Comparison of ENCODE assay signal across 28 cellular contexts in the genomic region with DNA sequence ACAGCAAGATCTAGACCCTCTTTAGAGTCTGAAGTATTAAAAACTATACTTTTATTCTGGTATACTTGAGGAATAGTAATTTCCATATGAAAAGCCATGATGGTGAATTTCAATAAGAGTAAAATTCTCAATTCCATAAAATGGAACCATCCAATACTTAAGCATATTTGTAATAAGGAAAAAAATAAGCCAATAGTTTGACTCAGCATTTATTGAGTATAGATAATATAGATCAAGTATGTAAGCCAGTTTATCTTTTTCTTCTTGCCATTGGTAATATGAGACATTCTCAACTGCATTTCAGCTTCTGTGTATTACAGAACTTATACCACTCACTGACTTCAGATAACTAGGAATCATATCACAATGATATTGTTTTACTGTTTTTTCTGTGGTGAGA.
"Had no signal": no experiment of that assay in that cellular context is flagged by ENCODE, and none has a peak within 500 bp of the region (broad histone marks: within the 10 kb centered on the region; RNA-seq: fewer than 3 reads in every experiment).

No MANE protein-coding gene starts in this region.

- H3K4me3 ChIP-seq: colonic mucosa, coronary artery, dorsolateral prefrontal cortex, esophagus muscularis mucosa, esophagus squamous epithelium, gastrocnemius medialis, gastroesophageal sphincter, heart left ventricle, heart right ventricle had no signal

- FAIRE-seq: colon, endometrium, endothelial cell of umbilical vein, frontal cortex had no signal

- H3K27me3 ChIP-seq: colonic mucosa, dorsolateral prefrontal cortex, esophagus muscularis mucosa, esophagus squamous epithelium, foreskin keratinocyte, gastrocnemius medialis, gastroesophageal sphincter, heart left ventricle, heart right ventricle had no signal

- DNase-seq: colonic mucosa; cortex of kidney; dermis blood vessel endothelial cell; dorsolateral prefrontal cortex; effector CD4-positive, alpha-beta T cell; effector CD8-positive, alpha-beta T cell; effector memory CD4-positive, alpha-beta T cell; effector memory CD8-positive, alpha-beta T cell; endodermal cell; erythroblast; esophagus squamous epithelium; foreskin fibroblast; foreskin keratinocyte; foreskin melanocyte; gastrocnemius medialis; glutamatergic neuron; head of caudate nucleus; heart left ventricle; heart right ventricle had no signal

- H3K27ac ChIP-seq: colonic mucosa, coronary artery, dorsolateral prefrontal cortex, epithelial cell of prostate, esophagus muscularis mucosa, esophagus squamous epithelium, foreskin keratinocyte, gastrocnemius medialis, gastroesophageal sphincter, heart left ventricle, heart right ventricle had no signal

- ATAC-seq: effector memory CD8-positive, alpha-beta T cell; esophagus mucosa; foreskin keratinocyte; gastrocnemius medialis; gastroesophageal sphincter; heart left ventricle; heart right ventricle had no signal

- H3K9me3 ChIP-seq: colonic mucosa, esophagus muscularis mucosa, esophagus squamous epithelium, gastrocnemius medialis, gastroesophageal sphincter had no signal

- H3K36me3 ChIP-seq: colonic mucosa, esophagus muscularis mucosa, esophagus squamous epithelium, gastrocnemius medialis, gastroesophageal sphincter, heart left ventricle, heart right ventricle had no signal

- H3K4me1 ChIP-seq: colonic mucosa, esophagus muscularis mucosa, esophagus squamous epithelium, foreskin keratinocyte, gastrocnemius medialis, gastroesophageal sphincter, heart left ventricle, heart right ventricle had no signal
